Comparison of ENCODE assay signal across 21 cellular contexts in genomic region chr7:39187130-39187529, GRCh38.
DNase-seq lines count a peak whose midpoint lies in the region; ATAC-seq, FAIRE-seq and TF ChIP-seq lines count a peak whose summit lies in the region.
"Had no signal": no experiment of that assay in that cellular context is flagged by ENCODE, and none has a peak within 500 bp of the region (broad histone marks: within the 10 kb centered on the region; RNA-seq: fewer than 3 reads in every experiment).

No MANE protein-coding gene starts in this region.

- H3K27me3 ChIP-seq in H1 (replicated peaks in 1 of 4; ENCODE audit: control insufficient read depth in 3 of 4, extremely low read depth in 1 of 4, insufficient read depth in 3 of 4, low read length in 3 of 4) (no peaks in the 10 kb centered on the region), mesendoderm (ENCODE audit: insufficient read depth, low read length, poor library complexity) (no peaks in the 10 kb centered on the region)
- H3K27me3 ChIP-seq: BLaER1 had no signal

- POLR2A ChIA-PET in H1 (lab: Charles Lee; ENCODE audit: partially characterized antibody): no interaction called here

- no peak for TF ChIP-seq RAD21 in H1 (IDR thresholded peaks at IDR 0.05 in 1 of 2, conservative IDR thresholded peaks at IDR 0.05 in 1 of 2; ENCODE audit: low read depth in 2 of 2, low read length in 2 of 2)

- H3K23me2 ChIP-seq in H1 (ENCODE audit: low read depth, low read length): no peaks in the 10 kb centered on the region; the same call in 1 of the 2 replicates

- no peak for TF ChIP-seq EP300 in H1 (IDR thresholded peaks at IDR 0.05; ENCODE audit: borderline replicate concordance in 1 of 2, low read depth in 2 of 2, low read length in 2 of 2)

- no peak overlapping the region for H3K4ac ChIP-seq in H1 (replicated peaks; ENCODE audit: insufficient read length, low read depth, low read length)
- no peak overlapping the region for H3K4ac ChIP-seq in mesendoderm (ENCODE audit: low read depth, low read length)

- no peak overlapping the region; the same call in 1 of the 2 replicates for H2AK5ac ChIP-seq in H1 (ENCODE audit: low read depth, low read length)
- no peak overlapping the region for H2AK5ac ChIP-seq in mesendoderm (ENCODE audit: low read length)

- H3K56ac ChIP-seq in H1 (replicated peaks; ENCODE audit: insufficient read length, low read depth, low read length): no peak overlapping the region
- no peak overlapping the region for H3K56ac ChIP-seq in mesendoderm (ENCODE audit: low read length)

- no peak for FAIRE-seq in H1 (lab: Jason Lieb, UNC)
- FAIRE-seq: A204.1, GM12878, GM19239 had no signal

- peaks cover 5 to 11% of the 10 kb centered on the region in 2 experiments; a peak in 2 of 4 replicates for H3K9me3 ChIP-seq in H1 (ENCODE audit: insufficient read depth in 2 of 2, low read depth in 1 of 2, low read length in 1 of 2)

- H4K5ac ChIP-seq in H1 (ENCODE audit: insufficient read length, low read depth, low read length) (no peak overlapping the region), mesendoderm (ENCODE audit: low read length) (no peak overlapping the region)

- no peak overlapping the region for H2AFZ ChIP-seq in H1 (ENCODE audit: low read length)

- no peaks in the 10 kb centered on the region for H4K20me1 ChIP-seq in H1 (replicated peaks in 1 of 2; ENCODE audit: control insufficient read depth in 1 of 2, insufficient read depth in 2 of 2, low read length in 2 of 2)
- H4K20me1 ChIP-seq: BLaER1 had no signal

- peaks cover 2 to 8% (median 5%) of the 10 kb centered on the region in 4 experiments for H3K4me1 ChIP-seq in H1 (replicated peaks in 1 of 4; ENCODE audit: control insufficient read depth in 3 of 4, insufficient read depth in 4 of 4, low read length in 3 of 4)
- H3K4me1 ChIP-seq in mesendoderm (ENCODE audit: control insufficient read depth, low read depth, low read length): peaks cover 7% of the 10 kb centered on the region
- H3K4me1 ChIP-seq: BLaER1, Caco-2 had no signal

- H2BK5ac ChIP-seq in H1 (ENCODE audit: low read depth, low read length) (peak overlapping the region; percentile 71; the same call in 1 of the 2 replicates), mesendoderm (ENCODE audit: low read length) (no peak overlapping the region)

- H3K79me1 ChIP-seq in H1 (ENCODE audit: low read depth, low read length) (no peaks in the 10 kb centered on the region), mesendoderm (ENCODE audit: low read length) (no peaks in the 10 kb centered on the region)

- TF ChIP-seq POLR2A in H1 (IDR thresholded peaks at IDR 0.05; ENCODE audit: control extremely low read depth in 1 of 2, low read depth in 2 of 2, low read length in 2 of 2): no peak

- H4K8ac ChIP-seq in H1 (ENCODE audit: extremely low read depth, insufficient read depth, low read length): no peak overlapping the region
- no peak overlapping the region for H4K8ac ChIP-seq in mesendoderm (ENCODE audit: low read depth, low read length)

- no peak overlapping the region for H3K4me2 ChIP-seq in H1 (ENCODE audit: insufficient read depth in 1 of 2, low read depth in 2 of 2, low read length in 2 of 2)
- H3K4me2 ChIP-seq in mesendoderm (ENCODE audit: low read length): no peak overlapping the region
- H3K4me2 ChIP-seq: BLaER1 had no signal

- DNase-seq in NCI-H82 (lab: John Stamatoyannopoulos, UW) (peak; percentile 18), NCI-H82 treated with DMSO at 0.1 percent for 48 hours (lab: John Stamatoyannopoulos, UW; ENCODE audit: unreplicated experiment) (no peak), H1 (ENCODE audit: low read depth in 1 of 2, low spot score in 2 of 2) (no peak), mesendoderm (peak; percentile 15), GM19240 (ENCODE audit: insufficient read length, low spot score) (no peak)
- DNase-seq in stimulated activated CD4-positive, alpha-beta T cell treated with anti-CD3 and anti-CD28 coated beads, Interleukin-4, amount 100 ng/mL, for 1 hour: no peak
- DNase-seq: Caco-2; CD4-positive, CD25-positive, alpha-beta regulatory T cell; CD8-positive, alpha-beta T cell; DMS153; DND-41; GDM1; H9 had no signal

- H2BK20ac ChIP-seq in H1 (ENCODE audit: low read length): no peak overlapping the region

- no peak overlapping the region for H4K91ac ChIP-seq in H1 (replicated peaks; ENCODE audit: insufficient read length, low read length)

- H3K9ac ChIP-seq in H1 (replicated peaks in 1 of 4; ENCODE audit: extremely low read depth in 1 of 4, low read depth in 3 of 4, low read length in 3 of 4) (no peak overlapping the region), mesendoderm (ENCODE audit: low read length) (no peak overlapping the region)
- H3K9ac ChIP-seq: BLaER1 had no signal

- H3K27ac ChIP-seq in H1 (ENCODE audit: low read depth, low read length) (no peak overlapping the region), mesendoderm (ENCODE audit: low read depth, low read length) (no peak overlapping the region)
- H3K27ac ChIP-seq: 22Rv1, BLaER1, C4-2B had no signal

- H3K14ac ChIP-seq in H1 (ENCODE audit: insufficient read length): no peak overlapping the region

- 94% methylated on average over 4 of the region's 4 CpGs; no CpG with 5 or more reads in 1 of the 2 experiments for WGBS in H1 (ENCODE audit: extremely low coverage in 1 of 2, insufficient coverage in 1 of 2, insufficient read length in 1 of 2, insufficient replicate concordance in 2 of 2, low coverage in 1 of 2, low lambda C conversion rate in 2 of 2, missing lambda C conversion rate in 1 of 2), 2 experiments
- WGBS in mesendoderm (ENCODE audit: extremely low coverage, insufficient coverage, low lambda C conversion rate): no CpG with 5 or more reads among the region's 4 CpGs

- H2BK15ac ChIP-seq in H1 (ENCODE audit: low read length): no peak overlapping the region; the same call in 1 of the 2 replicates
- H2BK15ac ChIP-seq in mesendoderm (replicated peaks; ENCODE audit: low read depth): no peak overlapping the region

- H2BK120ac ChIP-seq in H1 (replicated peaks; ENCODE audit: low read depth, low read length): no peak overlapping the region
- no peak overlapping the region for H2BK120ac ChIP-seq in mesendoderm (ENCODE audit: low read depth, low read length)

- H3K18ac ChIP-seq in H1 (ENCODE audit: extremely low read depth, low read length) (no peak overlapping the region; the same call in 1 of the 2 replicates), mesendoderm (ENCODE audit: low read length) (no peak overlapping the region)

- H3K23ac ChIP-seq in H1 (ENCODE audit: insufficient read length): no peak overlapping the region
- H3K23ac ChIP-seq in mesendoderm (ENCODE audit: low read length): no peak overlapping the region

- H3K36me3 ChIP-seq in H1 (ENCODE audit: control insufficient read depth in 2 of 4, insufficient read depth in 4 of 4, low read length in 3 of 4) (no peaks in the 10 kb centered on the region), mesendoderm (ENCODE audit: control insufficient read depth, insufficient read depth, low read length) (no peaks in the 10 kb centered on the region)
- H3K36me3 ChIP-seq: BLaER1 had no signal

- no peak for ATAC-seq in GM21576 (IDR thresholded peaks at IDR 0.05; ENCODE audit: unreplicated experiment)
- ATAC-seq: CD8-positive, alpha-beta T cell; GM12878; HCT116 had no signal

- no peaks in the 10 kb centered on the region for H3K79me2 ChIP-seq in H1 (ENCODE audit: control insufficient read depth in 1 of 2, insufficient read depth in 2 of 2, low read length in 2 of 2)
- no peaks in the 10 kb centered on the region for H3K79me2 ChIP-seq in mesendoderm (ENCODE audit: control insufficient read depth, insufficient read depth, low read length)

- H2BK12ac ChIP-seq in H1 (ENCODE audit: low read depth, low read length): peak overlapping the region; percentile 87

- CTCF ChIA-PET in H1 (lab: Charles Lee; ENCODE audit: partially characterized antibody): interaction anchor here (0.6 to 2.0 kb wide), 6 partner anchors 9 to 287 kb away, joined by 3 to 7 read pairs (median 4); no protein-coding TSS in a partner anchor

- no peak overlapping the region for H3K4me3 ChIP-seq in H1 (ENCODE audit: extremely low read depth in 1 of 4, insufficient read depth in 2 of 4, low read depth in 3 of 4, low read length in 4 of 4)
- no peak overlapping the region for H3K4me3 ChIP-seq in mesendoderm (ENCODE audit: low read length)
- H3K4me3 ChIP-seq: BLaER1, GM12878 had no signal

- TF ChIP-seq CTCF in H1 (IDR thresholded peaks at IDR 0.05; ENCODE audit: control extremely low read depth in 1 of 3, insufficient read depth in 1 of 3, low read depth in 1 of 3, low read length in 3 of 3): no peak

TF ChIP-seq in H1, 55 proteins besides CTCF, POLR2A, EP300 and RAD21:
- TF ChIP-seq ZNF274 (IDR thresholded peaks at IDR 0.05; ENCODE audit: borderline replicate concordance, extremely low read depth, low read length): no peak
- no peak for TF ChIP-seq GTF2F1 (IDR thresholded peaks at IDR 0.05; ENCODE audit: borderline replicate concordance, low read depth, low read length)
- no peak for TF ChIP-seq KDM5A (IDR thresholded peaks at IDR 0.05; ENCODE audit: low read length)
- no peak for TF ChIP-seq RXRA (IDR thresholded peaks at IDR 0.05; ENCODE audit: insufficient read depth, low read depth, low read length)
- no peak for TF ChIP-seq BCL11A (IDR thresholded peaks at IDR 0.05; ENCODE audit: low read depth in 2 of 2, low read length in 2 of 2)
- TF ChIP-seq TCF12 (IDR thresholded peaks at IDR 0.05; ENCODE audit: low read depth, low read length): no peak
- TF ChIP-seq TBP (IDR thresholded peaks at IDR 0.05; ENCODE audit: low read depth, low read length): no peak
- no peak for TF ChIP-seq SP2 (IDR thresholded peaks at IDR 0.05; ENCODE audit: low read length)
- no peak for TF ChIP-seq RBBP5 (IDR thresholded peaks at IDR 0.05; ENCODE audit: borderline replicate concordance, low read depth, low read length)
- no peak for TF ChIP-seq ASH2L (IDR thresholded peaks at IDR 0.05; ENCODE audit: low read length)
- TF ChIP-seq SIX5 (IDR thresholded peaks at IDR 0.05; ENCODE audit: low read depth, low read length): no peak
- TF ChIP-seq BACH1 (IDR thresholded peaks at IDR 0.05; ENCODE audit: low read length): no peak
- no peak for TF ChIP-seq HDAC2 (IDR thresholded peaks at IDR 0.05; ENCODE audit: borderline replicate concordance in 1 of 2, low read depth in 2 of 2, low read length in 2 of 2)
- no peak for TF ChIP-seq TAF7 (optimal IDR thresholded peaks at IDR 0.05; ENCODE audit: borderline replicate concordance, low read depth, low read length)
- TF ChIP-seq, protein P1, sequence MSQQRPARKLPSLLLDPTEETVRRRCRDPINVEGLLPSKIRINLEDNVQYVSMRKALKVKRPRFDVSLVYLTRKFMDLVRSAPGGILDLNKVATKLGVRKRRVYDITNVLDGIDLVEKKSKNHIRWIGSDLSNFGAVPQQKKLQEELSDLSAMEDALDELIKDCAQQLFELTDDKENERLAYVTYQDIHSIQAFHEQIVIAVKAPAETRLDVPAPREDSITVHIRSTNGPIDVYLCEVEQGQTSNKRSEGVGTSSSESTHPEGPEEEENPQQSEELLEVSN (IDR thresholded peaks at IDR 0.05): no peak
- TF ChIP-seq TEAD4 (IDR thresholded peaks at IDR 0.05; ENCODE audit: low read depth, low read length): no peak
- no peak for TF ChIP-seq BRCA1 (IDR thresholded peaks at IDR 0.05; ENCODE audit: low read depth, low read length)
- no peak for TF ChIP-seq HDAC6 (IDR thresholded peaks at IDR 0.05; ENCODE audit: low read depth, low read length)

Comparison
In these comparisons a context has a peak if more than half of its experiments do, and no peak if none do; other contexts are left out.
1. DNase-seq: peak in NCI-H82 (single experiment) and mesendoderm (single experiment); none in NCI-H82 treated with DMSO at 0.1 percent for 48 hours (single experiment), H1 (0 of 2), stimulated activated CD4-positive, alpha-beta T cell treated with anti-CD3 and anti-CD28 coated beads, Interleukin-4, amount 100 ng/mL, for 1 hour (single experiment) and GM19240 (single experiment).